Comparison of ENCODE assay signal across 8 cellular contexts in genomic region chr1:150151291-150152181, GRCh38. TPM values are rescaled to one million over a fixed set of nuclear protein-coding genes. Genes with fewer than 3 reads are reported as not detected.
DNase-seq lines count a peak whose midpoint lies in the region; ATAC-seq and TF ChIP-seq lines count a peak whose summit lies in the region.

No MANE protein-coding gene starts in this region.

- H3K36me3 ChIP-seq in mesodermal cell (ENCODE audit: control insufficient read depth, insufficient read depth, low read length): peaks cover 47% of the 10 kb centered on the region

- DNase-seq in T-helper 9 cell (peak; percentile 62), cardiac fibroblast (ENCODE audit: low read depth in 2 of 2) (no peak), AG08395 (ENCODE audit: low spot score) (no peak), NCI-H187 treated with DMSO at 0.1 percent for 48 hours (lab: John Stamatoyannopoulos, UW) (no peak), putamen (ENCODE audit: low spot score) (no peak)
- peak; percentile 62 for DNase-seq in stimulated activated naive CD8-positive, alpha-beta T cell treated with anti-CD3 and anti-CD28 coated beads, Interleukin-15, Interleukin-2, amounts not matched to agents 100 U/mL and 50 U/mL, for 24 hours

- no peak for TF ChIP-seq CTCF in cardiac fibroblast (IDR thresholded peaks at IDR 0.05; ENCODE audit: low read depth, low read length)

- peak; percentile 61 for TF ChIP-seq POLR2A in GM18505 (IDR thresholded peaks at IDR 0.05; ENCODE audit: borderline replicate concordance, extremely low read depth, insufficient read depth, insufficient read length)

- WGBS in mesodermal cell (ENCODE audit: insufficient coverage in 2 of 2), 2 experiments: 22 to 55% methylated on average over 4 to 8 of the region's 15 CpGs

- H3K9me3 ChIP-seq in mesodermal cell (ENCODE audit: control insufficient read depth, low read length): no peaks in the 10 kb centered on the region

- H3K27ac ChIP-seq in mesodermal cell (ENCODE audit: low read depth, low read length, severe bottlenecking): peak overlapping the region; percentile 73

- H3K4me3 ChIP-seq in cardiac fibroblast (replicated peaks in 1 of 2; ENCODE audit: low read depth in 2 of 2, low read length in 2 of 2): peak overlapping the region; percentile 77
- peak overlapping the region; percentile 90 for H3K4me3 ChIP-seq in mesodermal cell (ENCODE audit: extremely low read depth, insufficient read depth, low read length, poor library complexity, severe bottlenecking)

- peaks cover 36% of the 10 kb centered on the region for H3K4me1 ChIP-seq in mesodermal cell (ENCODE audit: control insufficient read depth, insufficient read depth, low read length, poor library complexity, severe bottlenecking)

- ATAC-seq in GM18505 (IDR thresholded peaks at IDR 0.05; ENCODE audit: unreplicated experiment): no peak
- peak; percentile 33 for ATAC-seq in stimulated activated naive CD8-positive, alpha-beta T cell treated with anti-CD3 and anti-CD28 coated beads, Interleukin-15, Interleukin-2, amounts not matched to agents 100 U/mL and 50 U/mL, for 24 hours

RNA-seq across cellular contexts. Expression of gene PLEKHO1, which starts 1.8 kb away (rescaled TPM):
- polyA plus RNA-seq in mesodermal cell (2013, experiment 1 of 2): 73.5 TPM
- 65.1 TPM for polyA plus RNA-seq in mesodermal cell (2013, experiment 2 of 2)

Comparison
In these comparisons a context has a peak if more than half of its experiments do, and no peak if none do; other contexts are left out.
1. DNase-seq: peak in T-helper 9 cell (single experiment) and stimulated activated naive CD8-positive, alpha-beta T cell treated with anti-CD3 and anti-CD28 coated beads, Interleukin-15, Interleukin-2, amounts not matched to agents 100 U/mL and 50 U/mL, for 24 hours (single experiment); none in cardiac fibroblast (0 of 2), AG08395 (single experiment), NCI-H187 treated with DMSO at 0.1 percent for 48 hours (single experiment) and putamen (single experiment).